ENCODE assay signal across 1 cellular context in the genomic region with DNA sequence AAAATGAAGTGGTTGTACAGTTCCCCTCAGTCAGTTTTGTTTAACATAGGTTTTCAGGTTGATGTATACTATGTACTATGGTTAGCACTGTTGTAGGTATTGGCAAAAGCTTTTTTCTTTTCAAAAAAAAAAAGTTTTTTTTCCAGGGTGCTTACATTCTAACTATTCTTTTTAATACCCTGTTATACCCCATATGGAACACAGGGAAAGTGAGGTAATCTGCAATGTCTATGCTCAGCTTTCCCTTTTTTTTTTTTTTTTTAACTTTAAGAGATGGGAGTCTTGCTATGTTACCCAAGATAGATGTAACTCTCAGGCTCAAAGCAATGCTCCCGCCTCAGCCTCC.
TF ChIP-seq lines count a peak whose summit lies in the region.

No MANE protein-coding gene starts in this region.

TF ChIP-seq in IMR-90, 13 proteins besides CTCF, POLR2A, EP300 and RAD21 (continued from another document):
- TF ChIP-seq, protein P1, sequence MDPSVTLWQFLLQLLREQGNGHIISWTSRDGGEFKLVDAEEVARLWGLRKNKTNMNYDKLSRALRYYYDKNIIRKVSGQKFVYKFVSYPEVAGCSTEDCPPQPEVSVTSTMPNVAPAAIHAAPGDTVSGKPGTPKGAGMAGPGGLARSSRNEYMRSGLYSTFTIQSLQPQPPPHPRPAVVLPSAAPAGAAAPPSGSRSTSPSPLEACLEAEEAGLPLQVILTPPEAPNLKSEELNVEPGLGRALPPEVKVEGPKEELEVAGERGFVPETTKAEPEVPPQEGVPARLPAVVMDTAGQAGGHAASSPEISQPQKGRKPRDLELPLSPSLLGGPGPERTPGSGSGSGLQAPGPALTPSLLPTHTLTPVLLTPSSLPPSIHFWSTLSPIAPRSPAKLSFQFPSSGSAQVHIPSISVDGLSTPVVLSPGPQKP (IDR thresholded peaks at IDR 0.05; ENCODE audit: borderline replicate concordance, low read depth, low read length), result no peak
- TF ChIP-seq RCOR1 (IDR thresholded peaks at IDR 0.05; ENCODE audit: insufficient replicate concordance, low read length), result no peak
